In genomic region chr6:111850288-111850937, GRCh38 we compare ENCODE assay signal across 9 cellular contexts. TPM values are rescaled to one million over a fixed set of nuclear protein-coding genes. Genes with fewer than 3 reads are reported as not detected.
DNase-seq lines count a peak whose midpoint lies in the region; ATAC-seq and TF ChIP-seq lines count a peak whose summit lies in the region.
"Had no signal": no experiment of that assay in that cellular context is flagged by ENCODE, and none has a peak within 500 bp of the region (broad histone marks: within the 10 kb centered on the region; RNA-seq: fewer than 3 reads in every experiment).

No MANE protein-coding gene starts in this region.

- H3K4me3 ChIP-seq in right atrium auricular region (no peak overlapping the region), upper lobe of right lung (no peak overlapping the region)
- no peak overlapping the region for H3K4me3 ChIP-seq in effector memory CD4-positive, alpha-beta T cell (ENCODE audit: insufficient read depth, low read depth, low read length, poor library complexity, severe bottlenecking)
- H3K4me3 ChIP-seq: ovary had no signal

- peaks cover 0 to 80% of the 10 kb centered on the region in 2 donors for H3K4me1 ChIP-seq in right atrium auricular region
- peaks cover 59% of the 10 kb centered on the region for H3K4me1 ChIP-seq in effector memory CD4-positive, alpha-beta T cell (ENCODE audit: control insufficient read depth, insufficient read depth, low read length, poor library complexity, severe bottlenecking)
- peaks cover 22% of the 10 kb centered on the region for H3K4me1 ChIP-seq in upper lobe of right lung

- no peak for TF ChIP-seq POLR2A in erythroblast (IDR thresholded peaks at IDR 0.05; ENCODE audit: low read length)

- ATAC-seq in Right ventricle myocardium superior (ENCODE audit: poor library complexity) (peak; percentile 45), HG03095 (IDR thresholded peaks at IDR 0.05; ENCODE audit: unreplicated experiment) (peak; percentile 43), upper lobe of right lung (peak; percentile 30)

- H3K36me3 ChIP-seq in right atrium auricular region (no peaks in the 10 kb centered on the region), upper lobe of right lung (peaks cover 3% of the 10 kb centered on the region)
- H3K36me3 ChIP-seq in effector memory CD4-positive, alpha-beta T cell (ENCODE audit: control insufficient read depth, insufficient read depth, low read length): peaks cover 3% of the 10 kb centered on the region
- H3K36me3 ChIP-seq: ovary had no signal

- DNase-seq in Right ventricle myocardium superior (peak; percentile 70), right atrium auricular region (ENCODE audit: low spot score) (no peak), upper lobe of right lung (no peak), NCI-H226 (no peak), erythroblast (lab: John Stamatoyannopoulos, UW) (no peak), NOMO-1 treated with dmso at 0.1 percent for 144 hours (lab: John Stamatoyannopoulos, UW; ENCODE audit: unreplicated experiment) (no peak)
- no peak for DNase-seq in effector memory CD4-positive, alpha-beta T cell
- DNase-seq: ovary had no signal

- H3K9me3 ChIP-seq in right atrium auricular region (no peaks in the 10 kb centered on the region), upper lobe of right lung (no peaks in the 10 kb centered on the region)
- no peaks in the 10 kb centered on the region for H3K9me3 ChIP-seq in effector memory CD4-positive, alpha-beta T cell (ENCODE audit: control insufficient read depth, low read length)
- H3K9me3 ChIP-seq: ovary had no signal

- H3K27ac ChIP-seq in right atrium auricular region (peak overlapping the region in 1 of 2 donors; percentile 7), upper lobe of right lung (no peak overlapping the region)
- peak overlapping the region; percentile 38 for H3K27ac ChIP-seq in effector memory CD4-positive, alpha-beta T cell (ENCODE audit: insufficient read depth, low read length, poor library complexity, severe bottlenecking)
- H3K27ac ChIP-seq: ovary had no signal

- H3K27me3 ChIP-seq in right atrium auricular region: no peaks in the 10 kb centered on the region
- H3K27me3 ChIP-seq in effector memory CD4-positive, alpha-beta T cell (replicated peaks; ENCODE audit: control insufficient read depth, insufficient read depth, low read length, poor library complexity, severe bottlenecking): no peaks in the 10 kb centered on the region
- no peaks in the 10 kb centered on the region for H3K27me3 ChIP-seq in upper lobe of right lung
- H3K27me3 ChIP-seq: ovary had no signal

- intact Hi-C loops in Right ventricle myocardium superior (cut with DNase I): loop anchor here (10.0 kb wide), 1 partner anchor 116 kb away; no protein-coding TSS in a partner anchor
- intact Hi-C loops in upper lobe of right lung (cut with DNase I): loop anchor here (10.0 kb wide), 1 partner anchor 136 kb away; no protein-coding TSS in a partner anchor

- TF ChIP-seq CTCF in right atrium auricular region (IDR thresholded peaks at IDR 0.05) (no peak), upper lobe of right lung (IDR thresholded peaks at IDR 0.05) (no peak)

RNA-seq across cellular contexts. Expression of gene FYN, which starts 22.8 kb away (rescaled TPM):
- total RNA-seq in Right ventricle myocardium superior (40.6 TPM), right atrium auricular region (10 to 100 TPM; 78.9 to 98.7 TPM), upper lobe of right lung (115 TPM)
